22 cellular contexts compared by ENCODE assay signal in the genomic region with DNA sequence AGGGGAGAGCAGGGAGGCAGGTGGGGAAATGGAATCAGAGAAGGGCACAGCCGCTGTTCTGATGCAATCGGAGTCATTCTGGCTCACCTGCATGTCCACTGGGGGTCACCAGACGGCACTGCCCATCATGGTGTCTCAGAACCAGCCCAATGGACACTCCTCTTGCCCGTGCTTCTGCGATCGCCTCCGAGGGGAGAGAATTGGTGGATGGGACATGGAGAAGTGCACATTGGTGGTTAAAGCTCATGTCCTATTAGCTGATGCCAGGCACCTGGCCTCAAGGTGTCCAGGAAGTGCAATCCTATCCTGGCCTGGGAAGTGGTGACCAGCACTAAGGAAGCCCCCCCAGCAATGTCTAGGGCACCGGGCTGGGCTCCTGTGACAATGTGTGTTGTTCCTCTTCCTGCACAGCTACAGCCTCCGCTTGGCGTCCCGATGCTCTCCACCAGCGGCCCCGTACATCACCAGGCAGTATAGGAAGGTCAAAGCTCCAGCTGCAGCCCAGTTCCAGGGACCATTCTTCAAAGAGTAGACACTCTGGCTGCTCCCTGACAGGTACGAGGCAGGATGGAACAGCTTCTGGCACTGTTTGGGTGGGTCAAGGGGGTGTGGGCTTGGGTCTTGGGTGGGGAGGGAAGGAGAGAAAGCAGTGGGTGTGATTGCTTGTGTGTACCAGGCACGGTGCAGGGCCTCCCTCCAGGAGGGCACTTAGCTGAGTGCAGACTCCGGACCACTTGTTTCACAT.
"Had no signal": no experiment of that assay in that cellular context is flagged by ENCODE, and none has a peak within 500 bp of the region (broad histone marks: within the 10 kb centered on the region; RNA-seq: fewer than 3 reads in every experiment).

No MANE protein-coding gene starts in this region.

- H3K27ac ChIP-seq: RWPE1, SJSA1, SK-N-MC had no signal

- H3K9me3 ChIP-seq: MG63, SJSA1 had no signal

- DNase-seq: IMR-90; Karpas-422; KG1; MG63; NCI-H1092; NCI-H1105 treated with DMSO at 0.1 percent for 48 hours; NCI-H1417 treated with DMSO at 0.1 percent for 48 hours; NCI-H146; NCI-H1694 treated with DMSO at 0.1 percent for 48 hours; NCI-H1930; NCI-H2081; NCI-H2107; NCI-H2227 treated with DMSO at 0.1 percent for 48 hours; NCI-H524; NCI-H526 treated with DMSO at 0.1 percent for 48 hours; NCI-H748 treated with DMSO at 0.1 percent for 48 hours; NK-92 treated with Interleukin-12 subunit alpha and Interleukin-12 subunit beta, amount 100 ng/mL, for 24 hours; PC-3; SHP77 treated with DMSO at 0.1 percent for 48 hours had no signal

- H3K4me1 ChIP-seq: SJSA1 had no signal

- H3K4me3 ChIP-seq: MG63, SJSA1, SK-N-MC had no signal

- H3K27me3 ChIP-seq: MG63, SJSA1 had no signal

- H3K36me3 ChIP-seq: MG63, SJSA1 had no signal
